ENCODE assay signal across 8 cellular contexts in genomic region chr9:62915661-62916060, GRCh38.
DNase-seq lines count a peak whose midpoint lies in the region; ATAC-seq, FAIRE-seq and TF ChIP-seq lines count a peak whose summit lies in the region.
"Not testable (repeated sequence)": the region's sequence is repeated elsewhere in the genome, so short reads cannot be mapped to it uniquely, and the experiment has no call there.

No MANE protein-coding gene starts in this region.

- DNase-seq in CD4-positive, CD25-positive, alpha-beta regulatory T cell: not testable (repeated sequence)
- DNase-seq in activated T-cell treated with anti-CD3 and anti-CD28 coated beads, Interleukin-2, amount 50 U/mL, for 24 hours: peak; percentile 34
- peak in 2 of 5 donors; percentile 14 to 17 for DNase-seq in heart left ventricle
- DNase-seq in pancreas: peak in 2 of 6 donors; percentile 5 to 13

- H3K9me3 Mint-ChIP-seq in CD4-positive, CD25-positive, alpha-beta regulatory T cell; activated T-cell treated with anti-CD3 and anti-CD28 coated beads, Interleukin-2, amount 50 U/mL, for 24 hours: not testable (repeated sequence)

- not testable (repeated sequence) for TF ChIP-seq POLR2A in heart left ventricle (IDR thresholded peaks at IDR 0.05)

- H3K27me3 Mint-ChIP-seq in CD4-positive, CD25-positive, alpha-beta regulatory T cell; activated T-cell treated with anti-CD3 and anti-CD28 coated beads, Interleukin-2, amount 50 U/mL, for 24 hours: not testable (repeated sequence)

- H3K27ac ChIP-seq in CD4-positive, CD25-positive, alpha-beta regulatory T cell (ENCODE audit: insufficient read depth, low read length, poor library complexity, severe bottlenecking); heart left ventricle; pancreas: not testable (repeated sequence)

- not testable (repeated sequence) for TF ChIP-seq CTCF in heart left ventricle (IDR thresholded peaks at IDR 0.05); pancreas (IDR thresholded peaks at IDR 0.05)

- 1 to 4% methylated on average over 11 to 15 of the region's 32 CpGs; no CpG with 5 or more reads in 2 of the 4 donors for WGBS in heart left ventricle, 4 donors
- WGBS in pancreas, 2 donors: 5% methylated on average over 13 of the region's 32 CpGs; no CpG with 5 or more reads in 1 of the 2 donors

- intact Hi-C loops in heart left ventricle (cut with DNase I); pancreas (cut with DNase I): not testable (repeated sequence)

- not testable (repeated sequence) for H3K27ac Mint-ChIP-seq in CD4-positive, CD25-positive, alpha-beta regulatory T cell; activated T-cell treated with anti-CD3 and anti-CD28 coated beads, Interleukin-2, amount 50 U/mL, for 24 hours

- H3K4me3 Mint-ChIP-seq in CD4-positive, CD25-positive, alpha-beta regulatory T cell; activated T-cell treated with anti-CD3 and anti-CD28 coated beads, Interleukin-2, amount 50 U/mL, for 24 hours: not testable (repeated sequence)

- peak; percentile 56 for FAIRE-seq in pancreas (lab: Jason Lieb, UNC)

- not testable (repeated sequence) for H3K9me3 ChIP-seq in CD4-positive, CD25-positive, alpha-beta regulatory T cell (ENCODE audit: control insufficient read depth in 2 of 2, low read length in 2 of 2); heart left ventricle; pancreas

- H3K36me3 Mint-ChIP-seq in CD4-positive, CD25-positive, alpha-beta regulatory T cell; activated T-cell treated with anti-CD3 and anti-CD28 coated beads, Interleukin-2, amount 50 U/mL, for 24 hours (ENCODE audit: low read depth): not testable (repeated sequence)

- ATAC-seq in CD4-positive, CD25-positive, alpha-beta regulatory T cell (ENCODE audit: low read depth in 2 of 2): peak; percentile 95 to 98
- ATAC-seq in GM19035 (IDR thresholded peaks at IDR 0.05; ENCODE audit: unreplicated experiment) (peak; percentile 100), GM21619 (IDR thresholded peaks at IDR 0.05; ENCODE audit: unreplicated experiment) (peak; percentile 99), HG02973 (IDR thresholded peaks at IDR 0.05; ENCODE audit: unreplicated experiment) (peak; percentile 98), HG03469 (IDR thresholded peaks at IDR 0.05; ENCODE audit: unreplicated experiment) (peak; percentile 99), heart left ventricle (peak; percentile 100), pancreas (peak; percentile 100)

- not testable (repeated sequence) for H3K4me1 Mint-ChIP-seq in CD4-positive, CD25-positive, alpha-beta regulatory T cell; activated T-cell treated with anti-CD3 and anti-CD28 coated beads, Interleukin-2, amount 50 U/mL, for 24 hours (ENCODE audit: low read depth)

- not testable (repeated sequence) for H3K27me3 ChIP-seq in CD4-positive, CD25-positive, alpha-beta regulatory T cell (ENCODE audit: control insufficient read depth, insufficient read depth, low read length); heart left ventricle; pancreas

- not testable (repeated sequence) for H3K4me3 ChIP-seq in CD4-positive, CD25-positive, alpha-beta regulatory T cell (ENCODE audit: low read depth, low read length); pancreas
- peak overlapping the region in 1 of 12 donors; percentile 34 for H3K4me3 ChIP-seq in heart left ventricle

- not testable (repeated sequence) for H3K36me3 ChIP-seq in CD4-positive, CD25-positive, alpha-beta regulatory T cell (ENCODE audit: control insufficient read depth, insufficient read depth, low read length); heart left ventricle; pancreas

- H3K4me1 ChIP-seq in CD4-positive, CD25-positive, alpha-beta regulatory T cell (ENCODE audit: control insufficient read depth, insufficient read depth, low read length, poor library complexity, severe bottlenecking); heart left ventricle; pancreas: not testable (repeated sequence)
